ENCODE assay signal across 15 cellular contexts in genomic region chr20:56573989-56574388, GRCh38. TPM values are rescaled to one million over a fixed set of nuclear protein-coding genes. Genes with fewer than 3 reads are reported as not detected.
DNase-seq lines count a peak whose midpoint lies in the region; ATAC-seq and TF ChIP-seq lines count a peak whose summit lies in the region.
"Had no signal": no experiment of that assay in that cellular context is flagged by ENCODE, and none has a peak within 500 bp of the region (broad histone marks: within the 10 kb centered on the region; RNA-seq: fewer than 3 reads in every experiment).

No MANE protein-coding gene starts in this region.

- H3K9me3 ChIP-seq in RWPE2 (ENCODE audit: severe bottlenecking) (no peaks in the 10 kb centered on the region), suprapubic skin (no peaks in the 10 kb centered on the region), body of pancreas (no peaks in the 10 kb centered on the region)

- WGBS in suprapubic skin, result 75% methylated on average over 5 of the region's 5 CpGs
- 84 to 85% methylated on average over 5 of the region's 5 CpGs for WGBS in body of pancreas, 2 donors

- H3K4me1 ChIP-seq in RWPE2 (ENCODE audit: insufficient read depth, poor library complexity, severe bottlenecking) (peaks cover 16% of the 10 kb centered on the region), suprapubic skin (peaks cover 15% of the 10 kb centered on the region), body of pancreas (no peaks in the 10 kb centered on the region)
- H3K4me1 ChIP-seq: BLaER1 had no signal

- H3K27ac ChIP-seq in RWPE2 (ENCODE audit: poor library complexity, severe bottlenecking) (peak overlapping the region; percentile 31), suprapubic skin (peak overlapping the region; percentile 2), body of pancreas (no peak overlapping the region)
- H3K27ac ChIP-seq: BLaER1, HL-60 had no signal

- TF ChIP-seq POLR2A in suprapubic skin (IDR thresholded peaks at IDR 0.05) (no peak), body of pancreas (IDR thresholded peaks at IDR 0.05) (no peak)

- no peak for TF ChIP-seq EP300 in suprapubic skin (IDR thresholded peaks at IDR 0.05)

- H3K4me3 ChIP-seq in RWPE2 (ENCODE audit: severe bottlenecking), result no peak overlapping the region
- no peak overlapping the region for H3K4me3 ChIP-seq in suprapubic skin
- H3K4me3 ChIP-seq in body of pancreas, result no peak overlapping the region
- H3K4me3 ChIP-seq: BLaER1, GM23338 had no signal

- intact Hi-C loops in body of pancreas (cut with DNase I), result no loop called here

- ATAC-seq in RWPE2 (ENCODE audit: low read depth) (no peak), GM19395 (IDR thresholded peaks at IDR 0.05; ENCODE audit: unreplicated experiment) (no peak), body of pancreas (no peak)
- ATAC-seq: GM23338 had no signal

- peak; percentile 59 for DNase-seq in D341Med (ENCODE audit: low spot score)
- DNase-seq in NCI-H82 (lab: John Stamatoyannopoulos, UW), result peak; percentile 85
- no peak for DNase-seq in RWPE2 (ENCODE audit: low spot score)
- no peak for DNase-seq in suprapubic skin (ENCODE audit: low spot score in 2 of 2)
- DNase-seq in stimulated activated CD4-positive, alpha-beta T cell treated with anti-CD3 and anti-CD28 coated beads, Interleukin-2, amount 100 ng/mL, for 48 hours, result no peak
- no peak for DNase-seq in body of pancreas
- DNase-seq: 8988T; CD4-positive, alpha-beta memory T cell; DMS79 treated with DMSO at 0.1 percent for 48 hours; GF-D8 had no signal

- H3K36me3 ChIP-seq in RWPE2 (ENCODE audit: low read depth), result no peaks in the 10 kb centered on the region
- no peaks in the 10 kb centered on the region for H3K36me3 ChIP-seq in suprapubic skin
- H3K36me3 ChIP-seq in body of pancreas (replicated peaks in 1 of 2; ENCODE audit: insufficient read depth in 1 of 2, low read depth in 2 of 2), result no peaks in the 10 kb centered on the region
- H3K36me3 ChIP-seq: BLaER1 had no signal

- H3K27me3 ChIP-seq in RWPE2 (ENCODE audit: insufficient read depth, poor library complexity, severe bottlenecking) (no peaks in the 10 kb centered on the region), suprapubic skin (no peaks in the 10 kb centered on the region), body of pancreas (no peaks in the 10 kb centered on the region)
- H3K27me3 ChIP-seq: BLaER1 had no signal

- TF ChIP-seq CTCF in RWPE2 (IDR thresholded peaks at IDR 0.05; ENCODE audit: poor library complexity, severe bottlenecking) (no peak), suprapubic skin (IDR thresholded peaks at IDR 0.05) (no peak), body of pancreas (IDR thresholded peaks at IDR 0.05) (no peak)

RNA-seq across cellular contexts. Expression of gene FAM209B, which starts 40.9 kb away (rescaled TPM):
- total RNA-seq in suprapubic skin (1 to 10 TPM in 1 of 4 donors, not detected in 3; 2.5 TPM), body of pancreas (not detected)
- total RNA-seq: GM23338, HT1080 had no signal

RNA-seq across cellular contexts. Expression of gene FAM209A, which starts 49.4 kb away (rescaled TPM):
- total RNA-seq in suprapubic skin (1 to 10 TPM in 2 of 4 donors, not detected in 2; 1.8 to 2.1 TPM), body of pancreas (not detected)
- total RNA-seq: GM23338, HT1080 had no signal

RNA-seq across cellular contexts. Expression of gene TFAP2C, which starts 55.1 kb away (rescaled TPM):
- total RNA-seq in suprapubic skin (100 to 1,000 TPM in 1 of 4 donors, 10 to 100 TPM in 3; 79.0 to 100 (median 88.6) TPM), body of pancreas (1 to 10 TPM in 1 of 2 donors, under 1 TPM in 1; 0.52 to 2.3 TPM)
- total RNA-seq: CD4-positive, alpha-beta memory T cell had no signal

Comparison
In these comparisons a context has a peak if more than half of its experiments do, and no peak if none do; other contexts are left out.
1. DNase-seq: peak in D341Med (single experiment) and NCI-H82 (single experiment); none in RWPE2 (single experiment), suprapubic skin (0 of 2), stimulated activated CD4-positive, alpha-beta T cell treated with anti-CD3 and anti-CD28 coated beads, Interleukin-2, amount 100 ng/mL, for 48 hours (0 of 2) and body of pancreas (0 of 4).
2. H3K27ac ChIP-seq: peak in RWPE2 (single experiment) and suprapubic skin (single experiment); none in body of pancreas (0 of 4).
3. RNA of gene TFAP2C, which starts 55.1 kb away (total RNA-seq): 79.0 to 100 TPM in suprapubic skin; 0.52 to 2.3 TPM in body of pancreas; every median in the first group is over 10 times any median in the second.